8 cellular contexts compared by ENCODE assay signal in the genomic region with DNA sequence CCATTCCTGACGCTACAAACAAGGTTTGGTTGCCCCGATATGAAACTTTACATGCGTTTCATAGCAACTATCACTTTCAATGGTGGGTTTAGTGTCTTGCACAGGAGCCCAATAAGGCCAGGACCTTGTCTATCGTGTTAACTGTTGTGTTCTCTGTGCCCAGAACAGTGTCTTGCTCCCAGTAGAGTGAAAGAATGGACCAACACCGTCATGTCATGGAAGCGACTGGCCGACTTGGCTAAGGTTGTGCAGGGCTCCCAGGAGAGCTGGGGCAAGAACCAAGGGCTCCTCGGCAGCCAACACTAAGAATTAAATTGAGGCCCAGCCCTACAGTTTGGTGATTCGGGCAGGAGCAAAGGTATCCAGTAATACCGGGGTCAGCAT. TPM values are rescaled to one million over a fixed set of nuclear protein-coding genes. Genes with fewer than 3 reads are reported as not detected.
A peak's percentile ranks its signal among the peaks of the same experiment; 100 is the strongest.
DNase-seq lines count a peak whose midpoint lies in the region; ATAC-seq and TF ChIP-seq lines count a peak whose summit lies in the region.

No MANE protein-coding gene starts in this region.

- H3K4me1 Mint-ChIP-seq in endodermal cell: peaks cover 6% of the 10 kb centered on the region
- H3K4me1 Mint-ChIP-seq in naive thymus-derived CD4-positive, alpha-beta T cell: peaks cover 0 to 29% (median 19%) of the 10 kb centered on the region in 7 donors

- H3K4me2 ChIP-seq in PC-3 (ENCODE audit: low read length): peak overlapping the region; percentile 90

- no peaks in the 10 kb centered on the region for H3K79me2 ChIP-seq in PC-3 (ENCODE audit: low read length)

- H3K36me3 Mint-ChIP-seq in endodermal cell (ENCODE audit: low read depth): no peaks in the 10 kb centered on the region
- H3K36me3 Mint-ChIP-seq in naive thymus-derived CD4-positive, alpha-beta T cell: peaks cover 0 to 10% (median 0%) of the 10 kb centered on the region in 5 donors

- H2AFZ ChIP-seq in PC-3 (ENCODE audit: low read length): peak overlapping the region; percentile 93

- H3K4me1 ChIP-seq in PC-3 (ENCODE audit: insufficient read depth, low read length) (peaks cover 20% of the 10 kb centered on the region), endodermal cell (ENCODE audit: control insufficient read depth, insufficient read depth, low read length) (no peaks in the 10 kb centered on the region)
- peaks cover 0 to 12% of the 10 kb centered on the region in 2 donors for H3K4me1 ChIP-seq in naive thymus-derived CD4-positive, alpha-beta T cell (ENCODE audit: control insufficient read depth in 2 of 2, insufficient read depth in 2 of 2, low read length in 2 of 2)

- H3K9me3 ChIP-seq in PC-3 (ENCODE audit: low read length): no peaks in the 10 kb centered on the region
- no peaks in the 10 kb centered on the region for H3K9me3 ChIP-seq in endodermal cell (ENCODE audit: control insufficient read depth, low read length)
- H3K9me3 ChIP-seq in naive thymus-derived CD4-positive, alpha-beta T cell (ENCODE audit: control insufficient read depth in 2 of 3, low read length in 3 of 3): no peaks in the 10 kb centered on the region

- BruUV-seq in PC-3 (replicated peaks; lab: Mats Ljungman, UMichigan): TSS peak; percentile 93

- H3K27me3 ChIP-seq in PC-3 (ENCODE audit: low read length): no peaks in the 10 kb centered on the region
- H3K27me3 ChIP-seq in endodermal cell (ENCODE audit: control insufficient read depth, insufficient read depth, low read length, poor library complexity, severe bottlenecking): peaks cover 28% of the 10 kb centered on the region
- H3K27me3 ChIP-seq in naive thymus-derived CD4-positive, alpha-beta T cell (ENCODE audit: control insufficient read depth in 2 of 2, insufficient read depth in 2 of 2, low read length in 2 of 2): no peaks in the 10 kb centered on the region

- H3K9me3 Mint-ChIP-seq in endodermal cell: no peaks in the 10 kb centered on the region
- no peaks in the 10 kb centered on the region for H3K9me3 Mint-ChIP-seq in naive thymus-derived CD4-positive, alpha-beta T cell

- no peaks in the 10 kb centered on the region for H3K9me2 ChIP-seq in PC-3 (replicated peaks; ENCODE audit: low read length)

- peak overlapping the region; percentile 58 for H3K4me3 Mint-ChIP-seq in endodermal cell
- peak overlapping the region; percentile 77 to 88 (median 80) for H3K4me3 Mint-ChIP-seq in naive thymus-derived CD4-positive, alpha-beta T cell

- peaks cover 26% of the 10 kb centered on the region for H3K27me3 Mint-ChIP-seq in endodermal cell (ENCODE audit: insufficient read depth)
- peaks cover 0 to 22% (median 0%) of the 10 kb centered on the region in 5 donors for H3K27me3 Mint-ChIP-seq in naive thymus-derived CD4-positive, alpha-beta T cell

- TF ChIP-seq CTCF in AG04449 (IDR thresholded peaks at IDR 0.05; ENCODE audit: insufficient read depth, low read length, missing control alignments): no peak
- TF ChIP-seq CTCF in PC-3 (conservative IDR thresholded peaks at IDR 0.05; ENCODE audit: low read depth, low read length): no peak
- TF ChIP-seq CTCF in endodermal cell (conservative IDR thresholded peaks at IDR 0.05): no peak

- POLR2A ChIA-PET in AG04449 (lab: Yijun Ruan, JAX) (interaction anchor here (0.6 kb wide), 1 partner anchor 16 kb away, joined by 3 read pairs; no protein-coding TSS in a partner anchor), PC-3 (lab: Charles Lee; ENCODE audit: unreplicated experiment) (no interaction called here)
- POLR2A ChIA-PET in naive thymus-derived CD4-positive, alpha-beta T cell (lab: Charles Lee): interaction anchor here (1.8 kb wide), 1 partner anchor 30 kb away, joined by 5 read pairs; a partner anchor contains a TSS

- peak overlapping the region; percentile 21 for H3K27ac ChIP-seq in PC-3 (ENCODE audit: low read length)
- H3K27ac ChIP-seq in endodermal cell (ENCODE audit: low read depth, low read length): no peak overlapping the region
- H3K27ac ChIP-seq in naive thymus-derived CD4-positive, alpha-beta T cell (ENCODE audit: low read depth, low read length): no peak overlapping the region

- ATAC-seq in PC-3 (peak; percentile 27), HG03378 (IDR thresholded peaks at IDR 0.05; ENCODE audit: unreplicated experiment) (no peak)
- no peak for ATAC-seq in naive thymus-derived CD4-positive, alpha-beta T cell

- 60 to 64% methylated on average over 10 of the region's 10 CpGs for WGBS in endodermal cell (ENCODE audit: insufficient coverage in 1 of 2, insufficient read length in 1 of 2), 2 experiments

- H3K9ac ChIP-seq in PC-3 (ENCODE audit: low read length): peak overlapping the region; percentile 67
- no peak overlapping the region for H3K9ac ChIP-seq in endodermal cell (ENCODE audit: extremely low read depth, low read length, poor library complexity, severe bottlenecking)

- CTCF ChIA-PET in AG04449 (lab: Yijun Ruan, JAX): interaction anchor here (0.9 to 6.9 kb wide), 5 partner anchors 16 to 215 kb away, joined by 4 to 36 read pairs (median 9); no protein-coding TSS in a partner anchor
- CTCF ChIA-PET in PC-3 (lab: Charles Lee): no interaction called here
- CTCF ChIA-PET in naive thymus-derived CD4-positive, alpha-beta T cell (lab: Charles Lee): no interaction called here

- H4K20me1 ChIP-seq in PC-3 (ENCODE audit: low read length): no peaks in the 10 kb centered on the region

- H3F3A ChIP-seq in PC-3 (ENCODE audit: low read length, unreplicated experiment): no peaks in the 10 kb centered on the region

- peak overlapping the region; percentile 57 for H3K4me3 ChIP-seq in AG04449 (ENCODE audit: low read depth, low read length)
- H3K4me3 ChIP-seq in PC-3 (ENCODE audit: low read length): peak overlapping the region; percentile 69
- H3K4me3 ChIP-seq in endodermal cell (ENCODE audit: low read length): peak overlapping the region; percentile 74
- peak overlapping the region; percentile 51 for H3K4me3 ChIP-seq in naive thymus-derived CD4-positive, alpha-beta T cell (ENCODE audit: low read length)

- DNase-seq in AG04449 (ENCODE audit: low read depth, low spot score) (no peak), PC-3 (no peak), endodermal cell (no peak), HCEC 1CT (no peak), EL (no peak)
- DNase-seq in naive thymus-derived CD4-positive, alpha-beta T cell: no peak
- no peak for DNase-seq in activated CD4-positive, alpha-beta T cell treated with anti-CD3 and anti-CD28 coated beads, Interleukin-2, amount 50 U/mL, for 48 hours

- no peaks in the 10 kb centered on the region for H3K36me3 ChIP-seq in PC-3 (ENCODE audit: low read depth, low read length)
- H3K36me3 ChIP-seq in endodermal cell (ENCODE audit: control insufficient read depth, insufficient read depth, low read length): no peaks in the 10 kb centered on the region
- no peaks in the 10 kb centered on the region for H3K36me3 ChIP-seq in naive thymus-derived CD4-positive, alpha-beta T cell (ENCODE audit: control insufficient read depth in 2 of 3, insufficient read depth in 3 of 3, low read length in 3 of 3)

- intact Hi-C loops in PC-3 (cut with micrococcal nuclease): loop anchor here (1.0 kb wide), 1 partner anchor 38 kb away; no protein-coding TSS in a partner anchor
- intact Hi-C loops in naive thymus-derived CD4-positive, alpha-beta T cell (cut with micrococcal nuclease): loop anchor here in 1 of 2 donors (5.0 kb wide), 1 partner anchor 37 kb away; no protein-coding TSS in a partner anchor

- no peak overlapping the region for H3K27ac Mint-ChIP-seq in endodermal cell
- H3K27ac Mint-ChIP-seq in naive thymus-derived CD4-positive, alpha-beta T cell: peak overlapping the region in 5 of 9 donors; percentile 41 to 68 (median 54)

RNA-seq across cellular contexts. Expression of a gene that starts 0.5 kb away (rescaled TPM):
- total RNA-seq in PC-3 (2014; rRNA removed) (5.2 and 6.5 TPM in 2 replicates), endodermal cell (under 1 TPM; 0.57 to 0.93 TPM)
- 0.68 TPM for polyA plus RNA-seq in endodermal cell (2013, experiment 1 of 2)
- polyA plus RNA-seq in endodermal cell (2013, experiment 2 of 2): 0.79 TPM
- total RNA-seq in naive thymus-derived CD4-positive, alpha-beta T cell: 1 to 10 TPM in 1 of 5 experiments, under 1 TPM in 3, not detected in 1; 0.43 to 1.8 (median 0.80) TPM
- polyA plus RNA-seq in naive thymus-derived CD4-positive, alpha-beta T cell: under 1 TPM; 0.46 to 0.47 TPM

RNA-seq across cellular contexts. Expression of a gene that starts 29.6 kb away (rescaled TPM):
- total RNA-seq in PC-3 (2014; rRNA removed) (500 and 586 TPM in 2 replicates), endodermal cell (100 to 1,000 TPM; 198 to 214 TPM)
- polyA plus RNA-seq in endodermal cell (2013, experiment 1 of 2): 175 TPM
- 176 TPM for polyA plus RNA-seq in endodermal cell (2013, experiment 2 of 2)
- total RNA-seq in naive thymus-derived CD4-positive, alpha-beta T cell: 100 to 1,000 TPM; 168 to 217 (median 181) TPM
- polyA plus RNA-seq in naive thymus-derived CD4-positive, alpha-beta T cell: 100 to 1,000 TPM; 146 to 164 TPM
